Comparison of ENCODE assay signal across 15 cellular contexts in the genomic region with DNA sequence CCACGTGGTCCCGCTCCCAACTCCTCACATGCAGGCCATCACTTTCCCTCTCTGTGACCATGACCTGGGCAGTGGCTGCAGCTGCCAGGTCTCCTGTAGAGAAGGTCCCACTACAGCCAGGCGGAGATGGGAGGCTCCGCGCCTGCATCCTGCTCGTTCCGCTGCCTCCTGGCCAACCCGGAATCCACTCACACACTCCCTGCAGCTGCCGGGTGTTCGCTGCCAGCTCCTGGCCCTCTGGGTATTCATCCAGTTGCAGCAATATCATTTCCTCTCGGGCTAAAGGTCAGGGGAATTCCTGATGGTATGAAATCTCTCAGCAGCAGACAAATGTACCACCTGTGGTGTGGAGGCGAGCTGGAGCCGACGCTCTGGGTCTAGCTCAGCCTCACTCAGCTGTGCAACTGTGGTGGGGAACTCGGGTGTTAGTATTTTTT.
DNase-seq lines count a peak whose midpoint lies in the region; ATAC-seq and TF ChIP-seq lines count a peak whose summit lies in the region.
"Had no signal": no experiment of that assay in that cellular context is flagged by ENCODE, and none has a peak within 500 bp of the region (broad histone marks: within the 10 kb centered on the region; RNA-seq: fewer than 3 reads in every experiment).

No MANE protein-coding gene starts in this region.

- H3K27ac ChIP-seq in sigmoid colon = no peak overlapping the region

- TF ChIP-seq CTCF in sigmoid colon (IDR thresholded peaks at IDR 0.05) = no peak

- no peaks in the 10 kb centered on the region for H3K9me3 ChIP-seq in sigmoid colon

- no peaks in the 10 kb centered on the region for H3K4me1 ChIP-seq in sigmoid colon

- 29 to 68% methylated on average over 15 of the region's 15 CpGs for WGBS in sigmoid colon, 2 donors

- no peak for TF ChIP-seq EP300 in sigmoid colon (IDR thresholded peaks at IDR 0.05)

- no peak overlapping the region for H3K4me3 ChIP-seq in sigmoid colon

- H3K36me3 ChIP-seq in sigmoid colon = no peaks in the 10 kb centered on the region

- DNase-seq in dermis microvascular lymphatic vessel endothelial cell (ENCODE audit: low read depth in 2 of 2) = peak; percentile 49 to 82
- DNase-seq in sigmoid colon = peak; percentile 74
- no peak for DNase-seq in DMS53 (lab: John Stamatoyannopoulos, UW)
- DNase-seq in germinal center (ENCODE audit: low spot score) = no peak
- no peak for DNase-seq in HCEC 1CT
- DNase-seq in HuH-7 (ENCODE audit: low spot score) = no peak
- DNase-seq: activated CD4-positive, alpha-beta memory T cell treated with anti-CD3 and anti-CD28 coated beads, Interleukin-2, amount 10 ng/mL, durations not matched to agents 7 days and 5 days; activated naive CD4-positive, alpha-beta T cell treated with anti-CD3 and anti-CD28 coated beads for 36 hours; cortex of kidney; NCI-H1930; OCI-M1; stimulated activated CD4-positive, alpha-beta T cell treated with anti-CD3 and anti-CD28 coated beads, Interleukin-4, amount 100 ng/mL, for 24 hours had no signal

- no peaks in the 10 kb centered on the region for H3K27me3 ChIP-seq in sigmoid colon

- ATAC-seq in GM18520 (IDR thresholded peaks at IDR 0.05; ENCODE audit: unreplicated experiment) (peak; percentile 29), HG02571 (IDR thresholded peaks at IDR 0.05; ENCODE audit: unreplicated experiment) (peak; percentile 62)
- ATAC-seq: left lobe of liver had no signal

- TF ChIP-seq POLR2A in sigmoid colon (IDR thresholded peaks at IDR 0.05) = no peak

- intact Hi-C loops in sigmoid colon (cut with DNase I) = no loop called here

Comparison
In these comparisons a context has a peak if more than half of its experiments do, and no peak if none do; other contexts are left out.
1. DNase-seq: peak in dermis microvascular lymphatic vessel endothelial cell (2 of 2) and sigmoid colon (single experiment); none in DMS53 (single experiment), germinal center (single experiment), HCEC 1CT (single experiment) and HuH-7 (single experiment).